In genomic region chr14:69693823-69694729, GRCh38 we compare ENCODE assay signal across 8 cellular contexts.
DNase-seq lines count a peak whose midpoint lies in the region; ATAC-seq and TF ChIP-seq lines count a peak whose summit lies in the region.

No MANE protein-coding gene starts in this region.

- ATAC-seq in HG03575 (IDR thresholded peaks at IDR 0.05; ENCODE audit: extremely low read depth, insufficient number of reproducible peaks, low FRiP score, unreplicated experiment) = peak; percentile 30
- peak; percentile 92 for ATAC-seq in body of pancreas
- ATAC-seq in naive B cell (ENCODE audit: low read depth in 2 of 2) = no peak
- no peak for ATAC-seq in HG02885 (IDR thresholded peaks at IDR 0.05; ENCODE audit: poor library complexity, unreplicated experiment)

- H3K36me3 ChIP-seq in body of pancreas (replicated peaks in 1 of 2; ENCODE audit: insufficient read depth in 1 of 2, low read depth in 2 of 2) = no peaks in the 10 kb centered on the region

- H3K36me3 Mint-ChIP-seq in naive B cell = peaks cover 7 to 11% of the 10 kb centered on the region in 2 donors

- H3K9me3 ChIP-seq in body of pancreas = no peaks in the 10 kb centered on the region

- H3K4me3 Mint-ChIP-seq in naive B cell = peak overlapping the region in 6 of 8 donors; percentile 52 to 79 (median 64)

- H3K9me3 Mint-ChIP-seq in naive B cell = no peaks in the 10 kb centered on the region

- H3K4me1 ChIP-seq in body of pancreas = peaks cover 67% of the 10 kb centered on the region

- TF ChIP-seq POLR2A in body of pancreas (IDR thresholded peaks at IDR 0.05) = peak in 1 of 3 donors; percentile 22

- DNase-seq in DMS79 (lab: John Stamatoyannopoulos, UW) (peak; percentile 80), body of pancreas (peak; percentile 78 to 87 (median 87)), naive B cell (no peak), NCI-H510A (lab: John Stamatoyannopoulos, UW) (no peak), superior temporal gyrus (ENCODE audit: extremely low spot score) (no peak)
- no peak for DNase-seq in activated naive CD4-positive, alpha-beta T cell treated with Interleukin-2 at 50 U/mL for 16 hours

- no peaks in the 10 kb centered on the region for H3K27me3 ChIP-seq in body of pancreas

- peaks cover 75 to 95% (median 89%) of the 10 kb centered on the region in 3 donors for H3K4me1 Mint-ChIP-seq in naive B cell

- TF ChIP-seq CTCF in body of pancreas (IDR thresholded peaks at IDR 0.05) = no peak

- peak overlapping the region; percentile 3 to 93 (median 70) for H3K27ac Mint-ChIP-seq in naive B cell

- no peak overlapping the region for H3K4me3 ChIP-seq in body of pancreas

- WGBS in body of pancreas, 2 donors = 35 to 40% methylated on average over 4 of the region's 4 CpGs

- intact Hi-C loops in body of pancreas (cut with DNase I) = no loop called here

- peak overlapping the region; percentile 85 to 91 (median 86) for H3K27ac ChIP-seq in body of pancreas

- no peaks in the 10 kb centered on the region for H3K27me3 Mint-ChIP-seq in naive B cell

Comparison
In these comparisons a context has a peak if more than half of its experiments do, and no peak if none do; other contexts are left out.
1. DNase-seq: peak in DMS79 (single experiment) and body of pancreas (4 of 4); none in naive B cell (single experiment), NCI-H510A (single experiment), superior temporal gyrus (single experiment) and activated naive CD4-positive, alpha-beta T cell treated with Interleukin-2 at 50 U/mL for 16 hours (single experiment).
2. ATAC-seq: peak in HG03575 (single experiment) and body of pancreas (single experiment); none in naive B cell (0 of 2) and HG02885 (single experiment).